12 cellular contexts compared by ENCODE assay signal in the genomic region with DNA sequence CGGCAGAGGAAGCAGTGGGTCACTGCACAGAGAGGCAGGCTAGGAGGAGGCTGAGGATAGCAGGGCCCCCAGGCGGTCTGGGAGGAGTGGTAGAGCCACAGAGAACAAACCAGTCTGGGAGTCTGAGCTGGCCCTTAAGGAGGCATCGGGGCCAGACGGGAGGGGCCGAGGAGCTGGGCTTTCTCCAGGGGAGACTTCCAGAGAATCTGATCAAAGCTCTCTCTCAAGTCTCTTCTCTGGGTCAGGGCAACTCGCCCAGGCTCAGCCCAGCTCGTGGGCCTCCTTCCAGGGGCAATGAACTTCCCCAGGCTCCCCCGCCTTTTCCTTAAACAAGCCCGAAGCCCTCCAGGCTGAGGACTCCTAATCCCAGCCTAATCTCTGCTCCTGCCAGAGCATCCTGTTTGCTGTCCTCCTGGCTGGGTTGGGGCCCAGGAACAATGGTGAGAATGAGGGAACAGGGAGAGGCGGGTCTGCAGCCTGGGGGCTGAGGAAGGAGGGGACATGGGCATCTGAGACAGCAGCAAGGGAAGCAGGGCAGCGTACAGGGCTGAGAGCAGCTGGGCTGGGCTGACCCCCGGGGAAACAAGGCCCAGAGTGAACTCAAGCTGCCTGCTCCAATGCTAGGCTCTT.
DNase-seq lines count a peak whose midpoint lies in the region; ATAC-seq, FAIRE-seq and TF ChIP-seq lines count a peak whose summit lies in the region.
"Had no signal": no experiment of that assay in that cellular context is flagged by ENCODE, and none has a peak within 500 bp of the region (broad histone marks: within the 10 kb centered on the region; RNA-seq: fewer than 3 reads in every experiment).

No MANE protein-coding gene starts in this region.

- DNase-seq in NCI-H69 (lab: John Stamatoyannopoulos, UW) (peak; percentile 8), ecto neural progenitor cell (ENCODE audit: low spot score) (peak; percentile 63), kidney (peak; percentile 79), NCI-H2196 (lab: John Stamatoyannopoulos, UW; ENCODE audit: unreplicated experiment) (no peak)
- peak; percentile 6 for DNase-seq in stimulated activated CD8-positive, alpha-beta memory T cell treated with anti-CD3 and anti-CD28 coated beads, Interleukin-4, amount 100 ng/mL, for 48 hours
- DNase-seq: activated CD4-positive, alpha-beta T cell treated with anti-CD3 and anti-CD28 coated beads, Interleukin-2, amount 50 U/mL, for 4 hours; COR-L47; trophoblast cell had no signal

- H3K27ac ChIP-seq in kidney (ENCODE audit: low read depth in 2 of 2, low read length in 2 of 2), result no peak overlapping the region
- H3K27ac ChIP-seq: pancreas had no signal

- intact Hi-C loops in kidney (cut with DNase I), result no loop called here

- FAIRE-seq in kidney (lab: Jason Lieb, UNC), result no peak
- FAIRE-seq: pancreas had no signal

- no peak overlapping the region for H3K4me3 ChIP-seq in kidney (ENCODE audit: low read length in 2 of 2)
- H3K4me3 ChIP-seq: pancreas had no signal

- no peak overlapping the region for H3K9ac ChIP-seq in kidney (ENCODE audit: low read length in 2 of 2)

- peaks cover 0 to 9% of the 10 kb centered on the region in 2 donors for H3K9me3 ChIP-seq in kidney (ENCODE audit: control insufficient read depth in 1 of 2, low read length in 2 of 2)
- H3K9me3 ChIP-seq: pancreas had no signal

- no peaks in the 10 kb centered on the region for H3K4me1 ChIP-seq in kidney (ENCODE audit: control insufficient read depth in 1 of 2, insufficient read depth in 1 of 2, low read depth in 1 of 2, low read length in 2 of 2)
- H3K4me1 ChIP-seq: pancreas had no signal

- ATAC-seq in GM18502 (IDR thresholded peaks at IDR 0.05; ENCODE audit: poor library complexity, unreplicated experiment) (no peak), GM21529 (IDR thresholded peaks at IDR 0.05; ENCODE audit: unreplicated experiment) (no peak), HG03432 (IDR thresholded peaks at IDR 0.05; ENCODE audit: unreplicated experiment) (no peak)
- ATAC-seq: pancreas had no signal

- no peak for TF ChIP-seq CTCF in kidney (IDR thresholded peaks at IDR 0.05; ENCODE audit: borderline replicate concordance, extremely low read depth, insufficient read depth)

- no peaks in the 10 kb centered on the region for H3K36me3 ChIP-seq in kidney (ENCODE audit: control insufficient read depth in 1 of 2, insufficient read depth in 2 of 2, low read length in 2 of 2)
- H3K36me3 ChIP-seq: pancreas had no signal
